21 cellular contexts compared by ENCODE assay signal in the genomic region with DNA sequence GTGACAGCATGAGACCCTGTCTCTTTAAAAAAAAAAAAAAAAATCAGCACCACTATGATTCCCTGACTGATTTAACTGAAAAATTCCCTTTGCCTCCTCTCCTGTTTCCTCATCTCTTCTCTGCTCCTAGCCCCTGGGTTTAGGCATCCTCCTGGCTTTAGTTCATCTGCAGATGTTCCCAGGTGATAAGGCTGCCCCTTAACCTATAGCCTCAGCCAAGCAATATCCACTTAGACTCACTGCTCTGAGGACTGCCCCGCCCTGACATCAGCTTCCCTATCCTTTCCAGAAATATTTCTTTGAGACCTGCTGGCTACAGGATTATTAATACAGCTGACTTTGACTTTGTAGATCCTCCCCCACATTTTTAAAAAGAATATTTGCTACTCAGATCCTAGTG.
"Had no signal": no experiment of that assay in that cellular context is flagged by ENCODE, and none has a peak within 500 bp of the region (broad histone marks: within the 10 kb centered on the region; RNA-seq: fewer than 3 reads in every experiment).

No MANE protein-coding gene starts in this region.

- ATAC-seq: body of pancreas; left lobe of liver; lower lobe of right lung; natural killer cell treated with Interleukin-12 subunit alpha and Interleukin-12 subunit beta and Interleukin-15 and Interleukin-18, amount 100 ng/mL, for 72 hours; right cardiac atrium had no signal

- H3K4me1 ChIP-seq: colonic mucosa had no signal

- DNase-seq: activated CD4-positive, alpha-beta T cell treated with anti-CD3 and anti-CD28 coated beads for 4 hours; activated CD4-positive, alpha-beta T cell treated with anti-CD3 and anti-CD28 coated beads, Interleukin-2, amount 50 U/mL, for 4 hours; activated CD8-positive, alpha-beta memory T cell treated with anti-CD3 and anti-CD28 coated beads for 24 hours; activated effector memory CD4-positive, alpha-beta T cell treated with Interleukin-2 at 50 U/mL for 16 hours; activated naive CD4-positive, alpha-beta T cell treated with Interleukin-2 at 50 U/mL for 16 hours; anterior cingulate cortex; body of pancreas; colonic mucosa; effector CD8-positive, alpha-beta T cell; hippocampal formation; kidney; lower lobe of right lung; mesenchymal stem cell; right cardiac atrium; spleen; stimulated activated naive CD4-positive, alpha-beta T cell; testis; upper lobe of left lung had no signal

- H3K36me3 ChIP-seq: colonic mucosa had no signal

- H3K27me3 ChIP-seq: body of pancreas, colonic mucosa, spleen, testis, upper lobe of left lung had no signal

- H3K4me3 ChIP-seq: body of pancreas, colonic mucosa, lower lobe of right lung, spleen, testis, upper lobe of left lung had no signal

- H3K9me3 ChIP-seq: body of pancreas, colonic mucosa, lower lobe of right lung, spleen, testis, upper lobe of left lung had no signal

- H3K27ac ChIP-seq: body of pancreas, colonic mucosa, epithelial cell of prostate, lower lobe of right lung, spleen, testis, upper lobe of left lung had no signal
